16 cellular contexts compared by ENCODE assay signal in the genomic region with DNA sequence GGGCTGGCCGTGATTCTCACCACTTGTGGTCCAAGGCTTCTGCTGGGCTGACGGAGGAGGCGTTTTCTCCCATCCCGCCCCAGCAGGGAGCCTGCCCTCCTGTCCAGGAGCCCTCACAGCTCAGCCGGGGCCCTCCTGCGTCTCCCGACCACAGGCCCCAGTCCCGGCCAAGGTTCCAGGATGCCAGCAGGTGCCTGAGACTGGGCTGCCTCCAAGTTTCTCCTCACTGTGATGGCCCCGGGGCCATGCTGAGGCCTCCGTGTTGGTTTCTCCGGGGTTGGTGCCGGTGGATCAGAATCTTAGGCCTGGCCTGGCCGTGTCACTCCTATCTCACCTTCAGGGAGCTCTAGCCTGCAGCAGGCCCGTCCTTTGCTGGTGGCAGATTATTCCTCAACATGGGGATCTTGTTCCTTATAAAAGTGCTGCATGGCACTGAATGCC. TPM values are rescaled to one million over a fixed set of nuclear protein-coding genes. Genes with fewer than 3 reads are reported as not detected.
DNase-seq lines count a peak whose midpoint lies in the region; ATAC-seq and TF ChIP-seq lines count a peak whose summit lies in the region.
"Had no signal": no experiment of that assay in that cellular context is flagged by ENCODE, and none has a peak within 500 bp of the region (broad histone marks: within the 10 kb centered on the region; RNA-seq: fewer than 3 reads in every experiment).

No MANE protein-coding gene starts in this region.

- H3K9me3 ChIP-seq in osteoblast (ENCODE audit: low read depth, low read length), result no peaks in the 10 kb centered on the region
- H3K9me3 ChIP-seq in upper lobe of right lung, result no peaks in the 10 kb centered on the region
- H3K9me3 ChIP-seq: HAP-1 had no signal

- H3K4me3 ChIP-seq in osteoblast (ENCODE audit: insufficient read depth, low read length) (no peak overlapping the region), upper lobe of right lung (no peak overlapping the region)
- H3K4me3 ChIP-seq: HAP-1 had no signal

- H3K4me3 Mint-ChIP-seq in chondrocyte (ENCODE audit: unreplicated experiment), result no peak overlapping the region
- H3K4me3 Mint-ChIP-seq: CD4-positive, CD25-positive, alpha-beta regulatory T cell had no signal

- H3K79me2 ChIP-seq in osteoblast (ENCODE audit: insufficient read depth, low read length), result no peaks in the 10 kb centered on the region

- peaks cover 22% of the 10 kb centered on the region for H3K27me3 ChIP-seq in osteoblast (ENCODE audit: insufficient read depth, low read length)
- H3K27me3 ChIP-seq in upper lobe of right lung, result peaks cover 27% of the 10 kb centered on the region

- no peak overlapping the region for H2AFZ ChIP-seq in osteoblast (ENCODE audit: low read length)

- intact Hi-C loops in upper lobe of right lung (cut with DNase I), result no loop called here

- no peak for ATAC-seq in upper lobe of right lung

- in situ Hi-C loops in GM13976 (cut with MboI; ENCODE audit: low sequenced_read_pairs, unreplicated experiment), result no loop called here

- peak; percentile 46 for DNase-seq in activated effector memory CD4-positive, alpha-beta T cell treated with anti-CD3 and anti-CD28 coated beads, Interleukin-2, amount 50 U/mL, for 16 hours
- DNase-seq in activated effector memory CD4-positive, alpha-beta T cell treated with Interleukin-2 at 50 U/mL for 16 hours, result no peak
- DNase-seq in chondrocyte (ENCODE audit: low spot score) (peak; percentile 71), osteoblast (ENCODE audit: insufficient read length, low spot score, missing footprints) (peak; percentile 73), upper lobe of right lung (peak; percentile 49), GM13976 (ENCODE audit: low spot score) (no peak), NCI-H2227 (lab: John Stamatoyannopoulos, UW; ENCODE audit: unreplicated experiment) (no peak)
- no peak for DNase-seq in activated naive CD4-positive, alpha-beta T cell treated with Interleukin-2 at 50 U/mL for 16 hours
- DNase-seq: CD4-positive, CD25-positive, alpha-beta regulatory T cell; DMS 273 treated with DMSO at 0.1 percent for 48 hours; GOT3 had no signal

- H3K27ac ChIP-seq in osteoblast (ENCODE audit: low read depth, low read length) (no peak overlapping the region), upper lobe of right lung (no peak overlapping the region)
- H3K27ac ChIP-seq: 22Rv1, HL-60 had no signal

- no peaks in the 10 kb centered on the region for H3K4me1 ChIP-seq in osteoblast (ENCODE audit: insufficient read depth, low read length)
- peaks cover 5% of the 10 kb centered on the region for H3K4me1 ChIP-seq in upper lobe of right lung
- H3K4me1 ChIP-seq: HAP-1 had no signal

- H3K36me3 ChIP-seq in osteoblast (ENCODE audit: insufficient read depth, low read length), result no peaks in the 10 kb centered on the region
- no peaks in the 10 kb centered on the region for H3K36me3 ChIP-seq in upper lobe of right lung
- H3K36me3 ChIP-seq: HAP-1 had no signal

- no peak for TF ChIP-seq CTCF in chondrocyte (IDR thresholded peaks at IDR 0.05)
- TF ChIP-seq CTCF in osteoblast (IDR thresholded peaks at IDR 0.05; ENCODE audit: extremely low read depth, low read depth, low read length), result no peak
- TF ChIP-seq CTCF in upper lobe of right lung (IDR thresholded peaks at IDR 0.05), result no peak
- no peak for TF ChIP-seq CTCF in GM13976 (IDR thresholded peaks at IDR 0.05; ENCODE audit: borderline replicate concordance, control extremely low read depth, extremely low read depth, insufficient read depth, missing control alignments)

- H3K4me2 ChIP-seq in osteoblast (ENCODE audit: insufficient read depth, low read length), result no peak overlapping the region

- H3K27me3 Mint-ChIP-seq in chondrocyte (ENCODE audit: low read depth), result peaks cover 27% of the 10 kb centered on the region

- no peaks in the 10 kb centered on the region for H3K36me3 Mint-ChIP-seq in chondrocyte (ENCODE audit: low read depth)
- H3K36me3 Mint-ChIP-seq: CD4-positive, CD25-positive, alpha-beta regulatory T cell had no signal

- no peaks in the 10 kb centered on the region for H4K20me1 ChIP-seq in osteoblast (ENCODE audit: insufficient read depth, low read length)

- H3K9me3 Mint-ChIP-seq in chondrocyte (ENCODE audit: low read depth), result no peaks in the 10 kb centered on the region
- H3K9me3 Mint-ChIP-seq: CD4-positive, CD25-positive, alpha-beta regulatory T cell had no signal

- peaks cover 3% of the 10 kb centered on the region for H3K4me1 Mint-ChIP-seq in chondrocyte (ENCODE audit: low read depth)

- H3K27ac Mint-ChIP-seq in chondrocyte (ENCODE audit: unreplicated experiment), result no peak overlapping the region

RNA-seq across cellular contexts. Expression of a gene that starts 5.9 kb away (rescaled TPM):
- not detected in 3 replicates for total RNA-seq in chondrocyte
- total RNA-seq in osteoblast, result not detected in 2 replicates
- 0.46 TPM for total RNA-seq in upper lobe of right lung
- total RNA-seq: A673; CD4-positive, CD25-positive, alpha-beta regulatory T cell; Daoy had no signal

Comparison
In these comparisons a context has a peak if more than half of its experiments do, and no peak if none do; other contexts are left out.
1. DNase-seq: peak in activated effector memory CD4-positive, alpha-beta T cell treated with anti-CD3 and anti-CD28 coated beads, Interleukin-2, amount 50 U/mL, for 16 hours (single experiment), chondrocyte (single experiment), osteoblast (single experiment) and upper lobe of right lung (single experiment); none in activated effector memory CD4-positive, alpha-beta T cell treated with Interleukin-2 at 50 U/mL for 16 hours (single experiment), activated naive CD4-positive, alpha-beta T cell treated with Interleukin-2 at 50 U/mL for 16 hours (single experiment), GM13976 (single experiment) and NCI-H2227 (single experiment).